ENCODE assay signal across 1 cellular context in the genomic region with DNA sequence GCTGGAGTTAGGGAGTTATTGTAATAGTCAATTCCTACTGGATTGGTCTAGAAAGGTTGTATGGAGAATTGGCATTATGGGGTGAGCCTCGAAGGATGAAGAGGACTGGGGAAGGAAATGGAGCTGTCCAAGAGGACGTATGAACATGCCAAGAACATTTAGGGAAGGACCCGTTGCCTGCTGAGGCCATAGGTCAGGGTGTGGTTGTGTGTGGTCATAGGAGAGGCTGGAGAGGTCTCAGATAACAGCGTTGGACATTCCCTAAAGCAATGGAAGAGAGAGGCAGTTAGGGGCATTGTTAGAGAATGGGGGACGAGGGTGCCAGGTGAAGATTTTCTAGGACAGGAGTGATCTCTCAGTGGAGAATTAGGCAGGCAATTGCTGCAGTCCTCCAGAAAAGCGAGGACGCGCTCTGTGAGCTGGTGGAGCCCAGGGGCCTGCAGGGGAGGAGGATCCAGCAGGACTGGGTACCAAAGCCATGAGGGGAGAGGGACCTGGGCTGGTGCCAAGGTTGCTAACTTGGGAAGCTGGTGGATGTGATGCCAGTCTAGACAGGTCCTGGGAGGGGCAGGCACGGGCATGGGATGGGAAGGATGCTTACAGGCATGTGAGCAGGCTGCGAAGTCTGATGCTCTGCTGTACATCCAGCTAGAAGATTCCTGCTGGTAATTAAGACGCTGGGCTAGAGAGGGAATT.
TF ChIP-seq lines count a peak whose summit lies in the region.

No MANE protein-coding gene starts in this region.

TF ChIP-seq in IMR-90, 13 proteins besides CTCF, POLR2A, EP300 and RAD21:
- no peak for TF ChIP-seq USF2 (IDR thresholded peaks at IDR 0.05; ENCODE audit: low read depth, low read length)
- TF ChIP-seq ELK1 (IDR thresholded peaks at IDR 0.05; ENCODE audit: borderline replicate concordance, low read depth, low read length), result no peak
- no peak for TF ChIP-seq NFE2L2 (IDR thresholded peaks at IDR 0.05; ENCODE audit: low read depth, low read length)
- TF ChIP-seq MAZ (IDR thresholded peaks at IDR 0.05; ENCODE audit: borderline replicate concordance, low read depth, low read length), result no peak
- no peak for TF ChIP-seq CHD1 (IDR thresholded peaks at IDR 0.05; ENCODE audit: low read depth, low read length)
- no peak for TF ChIP-seq BHLHE40 (IDR thresholded peaks at IDR 0.05; ENCODE audit: low read depth, low read length)
- no peak for TF ChIP-seq SMC3 (IDR thresholded peaks at IDR 0.05; ENCODE audit: low read depth, low read length)
- no peak for TF ChIP-seq FOS (IDR thresholded peaks at IDR 0.05; ENCODE audit: low read depth, low read length)
- TF ChIP-seq CEBPB (IDR thresholded peaks at IDR 0.05; ENCODE audit: low read depth, low read length), result no peak
- TF ChIP-seq MAFK (IDR thresholded peaks at IDR 0.05; ENCODE audit: low read depth, low read length), result no peak
- TF ChIP-seq MXI1 (IDR thresholded peaks at IDR 0.05; ENCODE audit: borderline replicate concordance, low read depth, low read length), result no peak
- no peak for TF ChIP-seq RCOR1 (IDR thresholded peaks at IDR 0.05; ENCODE audit: insufficient replicate concordance, low read length)
- TF ChIP-seq RFX5 (IDR thresholded peaks at IDR 0.05; ENCODE audit: low read depth, low read length), result no peak
TF ChIP-seq in IMR-90: peak in this region for 0.
